In genomic region chr5:440413-441180, GRCh38 we compare ENCODE assay signal across 21 cellular contexts. TPM values are rescaled to one million over a fixed set of nuclear protein-coding genes. Genes with fewer than 3 reads are reported as not detected.
DNase-seq lines count a peak whose midpoint lies in the region; ATAC-seq, FAIRE-seq and TF ChIP-seq lines count a peak whose summit lies in the region.
"Had no signal": no experiment of that assay in that cellular context is flagged by ENCODE, and none has a peak within 500 bp of the region (broad histone marks: within the 10 kb centered on the region; RNA-seq: fewer than 3 reads in every experiment).

No MANE protein-coding gene starts in this region.

- peak overlapping the region; percentile 64 for H3K4me2 ChIP-seq in BLaER1

- peaks cover 14% of the 10 kb centered on the region for H3K4me1 Mint-ChIP-seq in Calu3 (ENCODE audit: low read depth, unreplicated experiment)

- no peaks in the 10 kb centered on the region for H3K9me3 ChIP-seq in BLaER1
- H3K9me3 ChIP-seq: BE2C, heart left ventricle had no signal

- H3K4me3 ChIP-seq in BLaER1: no peak overlapping the region
- H3K4me3 ChIP-seq: heart left ventricle, SK-N-MC had no signal

- H3K4me1 ChIP-seq in BLaER1: peaks cover 62% of the 10 kb centered on the region

- 0 out of 2 replicates have a peak overlapping the region, but pooled peaks have one; percentile 4 for H3K27ac ChIP-seq in BLaER1
- H3K27ac ChIP-seq: heart left ventricle, SK-N-MC had no signal

- FAIRE-seq in GM19239 (lab: Jason Lieb, UNC): peak; percentile 18
- FAIRE-seq: GM18507 had no signal

- peaks cover 33% of the 10 kb centered on the region for H3K36me3 Mint-ChIP-seq in Calu3 (ENCODE audit: insufficient read depth, unreplicated experiment)

- no peaks in the 10 kb centered on the region for H3K27me3 ChIP-seq in BLaER1
- H3K27me3 ChIP-seq: BE2C had no signal

- BruUV-seq in Calu3 (replicated peaks; lab: Mats Ljungman, UMichigan): no TSS peak

- no peaks in the 10 kb centered on the region for H3K9me3 Mint-ChIP-seq in Calu3 (ENCODE audit: low read depth, unreplicated experiment)
- H3K9me3 Mint-ChIP-seq: central memory CD8-positive, alpha-beta T cell; stimulated activated naive CD8-positive, alpha-beta T cell treated with anti-CD3 and anti-CD28 coated beads, Interleukin-15, amount 100 ng/mL, for 72 hours had no signal

- H3K36me3 ChIP-seq in BLaER1: peaks cover 2% of the 10 kb centered on the region; the same call in 1 of the 2 replicates
- H3K36me3 ChIP-seq: BE2C had no signal

- no peak for TF ChIP-seq CTCF in Calu3 (IDR thresholded peaks at IDR 0.05; ENCODE audit: unreplicated experiment)

- no peak for DNase-seq in GM19239 (ENCODE audit: insufficient read length, low spot score)
- DNase-seq in RPMI8226: peak; percentile 29
- peak; percentile 16 for DNase-seq in medulla oblongata (ENCODE audit: extremely low spot score)
- no peak for DNase-seq in stimulated activated CD4-positive, alpha-beta T cell treated with anti-CD3 and anti-CD28 coated beads, Interleukin-1b, Interleukin-23, amount 100 ng/mL, for 48 hours
- no peak for DNase-seq in HK-2 (ENCODE audit: unreplicated experiment)
- DNase-seq in Calu3: no peak
- DNase-seq: activated CD4-positive, alpha-beta T cell treated with anti-CD3 and anti-CD28 coated beads for 1 hour; activated gamma-delta T cell; BE2C; NCI-H187 treated with DMSO at 0.1 percent for 48 hours; NCI-H526 treated with DMSO at 0.1 percent for 48 hours; retina; stimulated activated CD4-positive, alpha-beta T cell treated with anti-CD3 and anti-CD28 coated beads, Interleukin-4, amount 100 ng/mL, for 4 hours; stimulated activated naive CD8-positive, alpha-beta T cell treated with anti-CD3 and anti-CD28 coated beads, Interleukin-15, amount 100 ng/mL, for 72 hours had no signal

- H3K4me3 Mint-ChIP-seq in Calu3 (ENCODE audit: low read depth, unreplicated experiment): no peak overlapping the region
- H3K4me3 Mint-ChIP-seq: central memory CD8-positive, alpha-beta T cell had no signal

- CTCF ChIA-PET in Calu3 (lab: Charles Lee): no interaction called here

- peaks cover 22% of the 10 kb centered on the region for H4K20me1 ChIP-seq in BLaER1

- H3K27me3 Mint-ChIP-seq in Calu3 (ENCODE audit: unreplicated experiment): no peaks in the 10 kb centered on the region
- H3K27me3 Mint-ChIP-seq: stimulated activated naive CD8-positive, alpha-beta T cell treated with anti-CD3 and anti-CD28 coated beads, Interleukin-15, amount 100 ng/mL, for 72 hours had no signal

- intact Hi-C loops in Calu3 (cut with micrococcal nuclease; ENCODE audit: unreplicated experiment): loop anchor here (10.0 kb wide), 1 partner anchor 174 kb away; the partner anchor contains the start of gene CEP72

- H3K27ac Mint-ChIP-seq in Calu3 (ENCODE audit: unreplicated experiment): no peak overlapping the region
- H3K27ac Mint-ChIP-seq: stimulated activated naive CD8-positive, alpha-beta T cell treated with anti-CD3 and anti-CD28 coated beads, Interleukin-15, amount 100 ng/mL, for 72 hours had no signal

- peak overlapping the region; percentile 32; the same call in 1 of the 2 replicates for H3K9ac ChIP-seq in BLaER1

- no peak for ATAC-seq in GM21723 (IDR thresholded peaks at IDR 0.05; ENCODE audit: unreplicated experiment)
- ATAC-seq: HCT116; heart left ventricle; stimulated activated naive CD8-positive, alpha-beta T cell treated with anti-CD3 and anti-CD28 coated beads, Interleukin-15, amount 100 ng/mL, for 72 hours had no signal

RNA-seq across cellular contexts. Expression of gene EXOC3, which starts 2.4 kb away (rescaled TPM):
- 63.8 and 69.4 TPM in 2 replicates for total RNA-seq in Calu3 (2022)

Comparison
In these comparisons a context has a peak if more than half of its experiments do, and no peak if none do; other contexts are left out.
1. DNase-seq: peak in RPMI8226 (single experiment) and medulla oblongata (single experiment); none in GM19239 (single experiment), stimulated activated CD4-positive, alpha-beta T cell treated with anti-CD3 and anti-CD28 coated beads, Interleukin-1b, Interleukin-23, amount 100 ng/mL, for 48 hours (single experiment), HK-2 (single experiment) and Calu3 (single experiment).